ENCODE assay signal across 9 cellular contexts in genomic region chr12:94650143-94651056, GRCh38. TPM values are rescaled to one million over a fixed set of nuclear protein-coding genes. Genes with fewer than 3 reads are reported as not detected.
A peak's percentile ranks its signal among the peaks of the same experiment; 100 is the strongest.
DNase-seq lines count a peak whose midpoint lies in the region; ATAC-seq and TF ChIP-seq lines count a peak whose summit lies in the region.
"Had no signal": no experiment of that assay in that cellular context is flagged by ENCODE, and none has a peak within 500 bp of the region (broad histone marks: within the 10 kb centered on the region; RNA-seq: fewer than 3 reads in every experiment).

Gene TMCC3, minus strand, starts transcription at chr12:94650557. Its CDS starts 127 bp downstream, at chr12:94650430.

- peak within 1 kb of the TSS; percentile 27 to 78 for H3K9ac ChIP-seq in duodenal mucosa (ENCODE audit: low read depth in 1 of 2, low read length in 2 of 2)

- H3K4me3 ChIP-seq in duodenal mucosa (ENCODE audit: low read depth in 1 of 2, low read length in 2 of 2) (peak within 1 kb of the TSS; percentile 53 to 76), left lung (peak within 1 kb of the TSS; percentile 57 to 72)

- no peaks in the 10 kb centered on the region for H3K9me3 ChIP-seq in duodenal mucosa (ENCODE audit: control insufficient read depth in 1 of 2, low read length in 2 of 2)
- no peaks in the 10 kb centered on the region for H3K9me3 ChIP-seq in left lung

- peaks cover 0 to 10% of the 10 kb centered on the region in 2 donors for H3K4me1 ChIP-seq in duodenal mucosa (ENCODE audit: control insufficient read depth in 1 of 2, insufficient read depth in 2 of 2, low read length in 2 of 2)
- peaks cover 0 to 25% of the 10 kb centered on the region in 2 donors for H3K4me1 ChIP-seq in left lung

- no peak within 1 kb of the TSS for H3K27ac Mint-ChIP-seq in T-helper 1 cell treated with Interleukin-12 subunit alpha and Interleukin-12 subunit beta and Interleukin-4 antibody, amounts not matched to agents 30 μg/mL and 1 μg/mL, for 36 hours

- no peaks in the 10 kb centered on the region for H3K27me3 ChIP-seq in duodenal mucosa (ENCODE audit: control insufficient read depth in 1 of 2, insufficient read depth in 2 of 2, low read length in 2 of 2)
- peaks cover 0 to 43% of the 10 kb centered on the region in 2 donors for H3K27me3 ChIP-seq in left lung

- H3K9me3 Mint-ChIP-seq in T-helper 1 cell treated with Interleukin-12 subunit alpha and Interleukin-12 subunit beta and Interleukin-4 antibody, amounts not matched to agents 30 μg/mL and 1 μg/mL, for 36 hours, result no peaks in the 10 kb centered on the region

- H3K27ac ChIP-seq in C4-2B, result no peak within 1 kb of the TSS; the same call in 1 of the 2 replicates
- peak within 1 kb of the TSS; percentile 5 for H3K27ac ChIP-seq in duodenal mucosa (ENCODE audit: low read depth, low read length)
- H3K27ac ChIP-seq in left lung, result peak within 1 kb of the TSS; percentile 33 to 76

- no peaks in the 10 kb centered on the region for H3K36me3 Mint-ChIP-seq in T-helper 1 cell treated with Interleukin-12 subunit alpha and Interleukin-12 subunit beta and Interleukin-4 antibody, amounts not matched to agents 30 μg/mL and 1 μg/mL, for 36 hours (ENCODE audit: low read depth)

- intact Hi-C loops in left lung (cut with DNase I), result no loop called here

- H3K4me1 Mint-ChIP-seq in T-helper 1 cell treated with Interleukin-12 subunit alpha and Interleukin-12 subunit beta and Interleukin-4 antibody, amounts not matched to agents 30 μg/mL and 1 μg/mL, for 36 hours (ENCODE audit: low read depth), result peaks cover 12% of the 10 kb centered on the region

- peak; percentile 48 to 93 for DNase-seq in left lung
- peak; percentile 6 for DNase-seq in stimulated activated CD4-positive, alpha-beta T cell treated with anti-CD3 and anti-CD28 coated beads, Interleukin-4, amount 100 ng/mL, for 24 hours
- DNase-seq in GOT3 (lab: John Stamatoyannopoulos, UW), result no peak

- H3K4me3 Mint-ChIP-seq in T-helper 1 cell treated with Interleukin-12 subunit alpha and Interleukin-12 subunit beta and Interleukin-4 antibody, amounts not matched to agents 30 μg/mL and 1 μg/mL, for 36 hours, result peak within 1 kb of the TSS; percentile 68

- TF ChIP-seq CTCF in C4-2B (conservative IDR thresholded peaks at IDR 0.05) (peak; percentile 27; the same call in 1 of the 2 replicates), left lung (IDR thresholded peaks at IDR 0.05) (no peak)

- ATAC-seq in GM19025 (IDR thresholded peaks at IDR 0.05; ENCODE audit: low read depth, unreplicated experiment) (peak; percentile 77), HG03175 (IDR thresholded peaks at IDR 0.05; ENCODE audit: unreplicated experiment) (peak; percentile 71), left lung (peak; percentile 87)

- H3K36me3 ChIP-seq in duodenal mucosa (ENCODE audit: control insufficient read depth in 1 of 2, insufficient read depth in 2 of 2, low read length in 2 of 2) (no peaks in the 10 kb centered on the region), left lung (no peaks in the 10 kb centered on the region)

- peaks cover 73% of the 10 kb centered on the region for H3K27me3 Mint-ChIP-seq in T-helper 1 cell treated with Interleukin-12 subunit alpha and Interleukin-12 subunit beta and Interleukin-4 antibody, amounts not matched to agents 30 μg/mL and 1 μg/mL, for 36 hours (ENCODE audit: low read depth)

RNA-seq across cellular contexts. Expression of gene TMCC3, which starts in this region (rescaled TPM):
- 10 to 100 TPM in 1 of 2 donors, 1 to 10 TPM in 1; 3.7 to 11.4 TPM for total RNA-seq in left lung
- total RNA-seq: NCI-H460 had no signal
